Comparison of ENCODE assay signal across 18 cellular contexts in genomic region chr18:32450874-32451273, GRCh38. TPM values are rescaled to one million over a fixed set of nuclear protein-coding genes. Genes with fewer than 3 reads are reported as not detected.
DNase-seq lines count a peak whose midpoint lies in the region; ATAC-seq, FAIRE-seq and TF ChIP-seq lines count a peak whose summit lies in the region.
"Had no signal": no experiment of that assay in that cellular context is flagged by ENCODE, and none has a peak within 500 bp of the region (broad histone marks: within the 10 kb centered on the region; RNA-seq: fewer than 3 reads in every experiment).

No MANE protein-coding gene starts in this region.

- H3K4me3 ChIP-seq in bronchial epithelial cell (ENCODE audit: low read depth, low read length): no peak overlapping the region
- H3K4me3 ChIP-seq in lung: no peak overlapping the region
- H3K4me3 ChIP-seq: GM23338 had no signal

- peak; percentile 53 for ATAC-seq in lung (ENCODE audit: insufficient read depth, low FRiP score)
- ATAC-seq in GM19463 (IDR thresholded peaks at IDR 0.05; ENCODE audit: unreplicated experiment): no peak
- ATAC-seq: GM23338 had no signal

- H3K27me3 ChIP-seq in bronchial epithelial cell (ENCODE audit: control insufficient read depth, insufficient read depth, low read length) (no peaks in the 10 kb centered on the region), lung (ENCODE audit: control insufficient read depth, insufficient read depth) (no peaks in the 10 kb centered on the region)

- peak; percentile 44 for DNase-seq in DMS53 treated with DMSO at 0.1 percent for 48 hours (lab: John Stamatoyannopoulos, UW; ENCODE audit: unreplicated experiment)
- DNase-seq in NCI-H1436 (lab: John Stamatoyannopoulos, UW): peak; percentile 14
- peak; percentile 40 for DNase-seq in bronchial epithelial cell (ENCODE audit: low read depth)
- no peak for DNase-seq in lung (ENCODE audit: low spot score)
- no peak for DNase-seq in head of caudate nucleus
- no peak for DNase-seq in NCI-H510A (lab: John Stamatoyannopoulos, UW)
- DNase-seq: CD4-positive, alpha-beta memory T cell; COR-L47; DND-41; H9; KBM-7; NCI-H1694 treated with DMSO at 0.1 percent for 48 hours; NCI-H2081 treated with DMSO at 0.1 percent for 48 hours; NCI-H524 treated with DMSO at 0.1 percent for 48 hours; SHP77 treated with DMSO at 0.1 percent for 48 hours had no signal

- H3K36me3 ChIP-seq in bronchial epithelial cell (ENCODE audit: control insufficient read depth, insufficient read depth, low read length) (no peaks in the 10 kb centered on the region), lung (ENCODE audit: control insufficient read depth in 2 of 2, insufficient read depth in 2 of 2, low read length in 2 of 2) (no peaks in the 10 kb centered on the region)

- peak overlapping the region in 1 of 2 donors; percentile 50 for H3K27ac ChIP-seq in lung (ENCODE audit: low read depth in 1 of 2, low read length in 1 of 2)
- H3K27ac ChIP-seq: RWPE1 had no signal

- H3K9me3 ChIP-seq in lung (ENCODE audit: control insufficient read depth in 2 of 2, insufficient read depth in 1 of 2, low read length in 1 of 2): no peaks in the 10 kb centered on the region

- peaks cover 4 to 35% of the 10 kb centered on the region in 2 donors for H3K4me1 ChIP-seq in lung (ENCODE audit: control insufficient read depth in 2 of 2, insufficient read depth in 2 of 2, low read length in 2 of 2)

- TF ChIP-seq CTCF in bronchial epithelial cell (IDR thresholded peaks at IDR 0.05; ENCODE audit: insufficient read depth, low read length, severe bottlenecking): no peak
- TF ChIP-seq CTCF in lung (IDR thresholded peaks at IDR 0.05; ENCODE audit: control extremely low read depth, extremely low read depth): no peak

- FAIRE-seq in bronchial epithelial cell (lab: Jason Lieb, UNC): no peak

- intact Hi-C loops in head of caudate nucleus (cut with DNase I): no loop called here

RNA-seq across cellular contexts. Expression of gene GAREM1, which starts 19.8 kb away (rescaled TPM):
- total RNA-seq in bronchial epithelial cell (10.0 and 14.1 TPM in 2 replicates), lung (10 to 100 TPM; 12.6 to 13.7 TPM)
- 1 to 10 TPM; 3.0 to 4.4 TPM for polyA plus RNA-seq in lung

Comparison
In these comparisons a context has a peak if more than half of its experiments do, and no peak if none do; other contexts are left out.
1. DNase-seq: peak in DMS53 treated with DMSO at 0.1 percent for 48 hours (single experiment), NCI-H1436 (single experiment) and bronchial epithelial cell (single experiment); none in lung (single experiment), head of caudate nucleus (0 of 42) and NCI-H510A (single experiment).